In the genomic region with DNA sequence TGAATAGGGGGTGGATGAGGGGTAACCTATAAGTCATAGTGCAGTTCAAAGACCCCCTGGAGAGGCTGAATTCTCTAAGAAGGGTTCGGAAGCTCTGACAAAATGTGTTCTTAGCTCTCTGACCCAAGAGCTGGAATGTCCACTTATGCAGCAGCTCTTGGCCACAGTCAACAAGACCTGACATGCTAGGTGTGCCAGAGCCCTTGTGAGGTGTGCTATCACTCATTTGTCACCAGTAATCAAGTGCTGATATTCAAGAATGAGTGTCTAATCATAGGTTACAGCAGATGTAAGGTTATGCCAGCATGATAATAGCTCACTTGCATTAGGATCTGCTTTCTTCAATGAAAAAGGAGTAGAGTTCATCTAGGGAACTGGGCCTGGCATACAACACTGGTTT, we compare ENCODE assay signal across 23 cellular contexts. TPM values are rescaled to one million over a fixed set of nuclear protein-coding genes. Genes with fewer than 3 reads are reported as not detected.
DNase-seq lines count a peak whose midpoint lies in the region; ATAC-seq, FAIRE-seq and TF ChIP-seq lines count a peak whose summit lies in the region.
"Had no signal": no experiment of that assay in that cellular context is flagged by ENCODE, and none has a peak within 500 bp of the region (broad histone marks: within the 10 kb centered on the region; RNA-seq: fewer than 3 reads in every experiment).

No MANE protein-coding gene starts in this region.

- no peak for FAIRE-seq in urothelium cell line (lab: Jason Lieb, UNC)
- FAIRE-seq: A204.1, G401.6, H1 had no signal

- H3K9me3 ChIP-seq in right atrium auricular region = no peaks in the 10 kb centered on the region
- H3K9me3 ChIP-seq in left ventricle myocardium inferior (replicated peaks) = no peaks in the 10 kb centered on the region
- H3K9me3 ChIP-seq in thymus (ENCODE audit: control insufficient read depth) = no peaks in the 10 kb centered on the region

- DNase-seq in Right ventricle myocardium superior (no peak), right atrium auricular region (ENCODE audit: low spot score) (no peak), left ventricle myocardium inferior (no peak), urothelium cell line (ENCODE audit: low spot score) (no peak), HuH-7 (ENCODE audit: low spot score) (no peak)
- DNase-seq: Calu3; CD8-positive, alpha-beta memory T cell; KBM-7; NCI-H1092 treated with DMSO at 0.1 percent for 48 hours; NCI-H1436 treated with DMSO at 0.1 percent for 48 hours; NCI-H1930; NCI-H524 treated with DMSO at 0.1 percent for 48 hours; SHP77 treated with DMSO at 0.1 percent for 48 hours had no signal

- H3K9me3 Mint-ChIP-seq in brain = peaks cover 0 to 2% (median 0%) of the 10 kb centered on the region in 5 experiments
- H3K9me3 Mint-ChIP-seq: CD8-positive, alpha-beta memory T cell had no signal

- H3K4me1 Mint-ChIP-seq in brain = peaks cover 37% of the 10 kb centered on the region
- H3K4me1 Mint-ChIP-seq: CD8-positive, alpha-beta memory T cell had no signal

- no peaks in the 10 kb centered on the region for H3K27me3 Mint-ChIP-seq in brain
- H3K27me3 Mint-ChIP-seq: CD8-positive, alpha-beta memory T cell had no signal

- no peaks in the 10 kb centered on the region for H3K27me3 ChIP-seq in right atrium auricular region
- no peaks in the 10 kb centered on the region for H3K27me3 ChIP-seq in left ventricle myocardium inferior (ENCODE audit: low read depth)
- H3K27me3 ChIP-seq in thymus (ENCODE audit: control insufficient read depth, insufficient read depth) = no peaks in the 10 kb centered on the region

- 100% methylated on average over 1 of the region's 1 CpG for WGBS in thymus

- H3K4me1 ChIP-seq in right atrium auricular region (peaks cover 0 to 6% of the 10 kb centered on the region in 2 donors), left ventricle myocardium inferior (peaks cover 25% of the 10 kb centered on the region), thymus (ENCODE audit: control insufficient read depth, insufficient read depth, low read length) (no peaks in the 10 kb centered on the region)

- H3K4me3 ChIP-seq in right atrium auricular region = no peak overlapping the region
- H3K4me3 ChIP-seq in left ventricle myocardium inferior = no peak overlapping the region
- H3K4me3 ChIP-seq in thymus (ENCODE audit: low read length) = no peak overlapping the region
- H3K4me3 ChIP-seq: SK-N-MC had no signal

- peak overlapping the region in 4 of 5 experiments; percentile 10 to 95 (median 83) for H3K27ac Mint-ChIP-seq in brain
- H3K27ac Mint-ChIP-seq: CD8-positive, alpha-beta memory T cell had no signal

- intact Hi-C loops in Right ventricle myocardium superior (cut with DNase I) (no loop called here), left ventricle myocardium inferior (cut with micrococcal nuclease) (no loop called here)

- no peak for TF ChIP-seq CTCF in right atrium auricular region (IDR thresholded peaks at IDR 0.05)
- TF ChIP-seq CTCF in brain (conservative IDR thresholded peaks at IDR 0.05) = no peak
- no peak for TF ChIP-seq CTCF in left ventricle myocardium inferior (IDR thresholded peaks at IDR 0.05; ENCODE audit: borderline replicate concordance)

- H3K4me3 Mint-ChIP-seq in brain = no peak overlapping the region
- H3K4me3 Mint-ChIP-seq: CD8-positive, alpha-beta memory T cell had no signal

- H3K27ac ChIP-seq in right atrium auricular region (peak overlapping the region in 1 of 2 donors; percentile 8), left ventricle myocardium inferior (replicated peaks) (peak overlapping the region; percentile 57), thymus (ENCODE audit: low read depth) (peak overlapping the region; percentile 19)
- H3K27ac ChIP-seq: C4-2B, SK-N-MC had no signal

- H3K36me3 Mint-ChIP-seq in brain = peaks cover 4% of the 10 kb centered on the region
- H3K36me3 Mint-ChIP-seq: CD8-positive, alpha-beta memory T cell had no signal

- ATAC-seq in Right ventricle myocardium superior (ENCODE audit: poor library complexity) = peak; percentile 82
- ATAC-seq in HG03045 (IDR thresholded peaks at IDR 0.05; ENCODE audit: unreplicated experiment) = no peak
- ATAC-seq: HCT116 had no signal

- H3K36me3 ChIP-seq in right atrium auricular region (no peaks in the 10 kb centered on the region), left ventricle myocardium inferior (no peaks in the 10 kb centered on the region), thymus (ENCODE audit: control insufficient read depth, insufficient read depth) (peaks cover 6% of the 10 kb centered on the region)

RNA-seq across cellular contexts. Expression of gene TOMM6, which starts 28.1 kb away (rescaled TPM):
- total RNA-seq in Right ventricle myocardium superior (218 TPM), right atrium auricular region (100 to 1,000 TPM; 130 to 172 TPM), left ventricle myocardium inferior (177 TPM)
- polyA plus RNA-seq in brain (ENCODE audit: insufficient read depth, low read depth, low replicate concordance) (218 TPM), thymus (347 TPM)

RNA-seq across cellular contexts. Expression of gene PRICKLE4, which starts 35.0 kb away (rescaled TPM):
- 4.0 TPM for total RNA-seq in Right ventricle myocardium superior
- total RNA-seq in right atrium auricular region = 1 to 10 TPM; 4.3 to 5.6 TPM
- not detected for polyA plus RNA-seq in brain (ENCODE audit: insufficient read depth, low read depth, low replicate concordance)
- 0.88 TPM for total RNA-seq in left ventricle myocardium inferior
- 1.4 TPM for polyA plus RNA-seq in thymus
- total RNA-seq: CD8-positive, alpha-beta memory T cell; Daoy had no signal
- polyA plus RNA-seq: CD8-positive, alpha-beta memory T cell had no signal

RNA-seq across cellular contexts. Expression of gene FRS3, which starts 35.9 kb away (rescaled TPM):
- total RNA-seq in Right ventricle myocardium superior (4.8 TPM), right atrium auricular region (1 to 10 TPM; 2.6 to 3.4 TPM), left ventricle myocardium inferior (5.3 TPM)
- polyA plus RNA-seq in brain (ENCODE audit: insufficient read depth, low read depth, low replicate concordance) (16.7 TPM), thymus (5.0 TPM)
